Comparison of ENCODE assay signal across 30 cellular contexts in the genomic region with DNA sequence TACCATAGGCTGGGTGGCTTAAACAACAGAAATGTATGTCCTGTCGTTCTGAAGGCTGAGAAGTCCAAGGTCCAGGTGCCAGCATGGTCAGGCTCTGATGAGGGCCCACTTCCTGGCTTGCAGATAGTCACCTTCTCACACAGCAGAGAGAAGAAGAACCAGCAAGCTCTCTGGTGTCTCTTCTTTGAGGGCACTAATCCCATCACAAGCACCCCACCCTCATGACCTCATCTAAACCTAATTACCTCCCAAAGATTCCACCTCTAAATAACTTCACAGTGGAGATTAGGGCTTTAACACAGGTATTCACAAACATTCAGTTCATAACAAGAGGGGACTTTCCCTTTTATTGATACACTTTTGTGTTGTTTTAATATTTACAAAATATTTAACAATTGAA.
"Had no signal": no experiment of that assay in that cellular context is flagged by ENCODE, and none has a peak within 500 bp of the region (broad histone marks: within the 10 kb centered on the region; RNA-seq: fewer than 3 reads in every experiment).

No MANE protein-coding gene starts in this region.

- H3K4me3 Mint-ChIP-seq: dendritic cell treated with granulocyte-macrophage colony-stimulating factor and Interleukin-4, amounts not matched to agents 40 ng/mL and 50 ng/mL, for 4 days; effector memory CD8-positive, alpha-beta T cell; endodermal cell; immature natural killer cell; mesothelial cell of epicardium; naive B cell had no signal

- H3K27ac Mint-ChIP-seq: dendritic cell treated with granulocyte-macrophage colony-stimulating factor and Interleukin-4, amounts not matched to agents 40 ng/mL and 50 ng/mL, for 4 days; effector memory CD8-positive, alpha-beta T cell; endodermal cell; immature natural killer cell; mesothelial cell of epicardium had no signal

- H3K4me3 ChIP-seq: colonic mucosa, esophagus squamous epithelium, gastrocnemius medialis, hepatocyte, lower lobe of right lung, mucosa of descending colon had no signal

- H3K27me3 Mint-ChIP-seq: dendritic cell treated with granulocyte-macrophage colony-stimulating factor and Interleukin-4, amounts not matched to agents 40 ng/mL and 50 ng/mL, for 4 days; effector memory CD8-positive, alpha-beta T cell; naive B cell had no signal

- H3K9me3 ChIP-seq: colonic mucosa, gastrocnemius medialis, mucosa of descending colon had no signal

- DNase-seq: colonic mucosa; cortex of kidney; effector CD8-positive, alpha-beta T cell; effector memory CD8-positive, alpha-beta T cell; endodermal cell; erythroblast; esophagus squamous epithelium; foreskin fibroblast; foreskin melanocyte; gastrocnemius medialis; glutamatergic neuron; head of caudate nucleus; hypothalamus; immature natural killer cell; islet precursor cell; kidney; kidney glomerular epithelial cell; left colon; left ventricle myocardium superior; lower lobe of right lung; mesenchymal stem cell; mucosa of descending colon; naive B cell had no signal

- H3K79me2 ChIP-seq: hepatocyte had no signal

- H3K36me3 ChIP-seq: colonic mucosa, gastrocnemius medialis, lower lobe of right lung had no signal

- ATAC-seq: effector memory CD8-positive, alpha-beta T cell; esophagus mucosa; gastrocnemius medialis; left colon; left lobe of liver; left ventricle myocardium superior; lower lobe of right lung; mucosa of descending colon had no signal

- H2AFZ ChIP-seq: hepatocyte had no signal

- FAIRE-seq: endometrium, kidney had no signal

- H3K4me2 ChIP-seq: hepatocyte had no signal

- H3K9me3 Mint-ChIP-seq: effector memory CD8-positive, alpha-beta T cell; immature natural killer cell had no signal

- H3K4me1 Mint-ChIP-seq: immature natural killer cell had no signal

- H3K27ac ChIP-seq: colonic mucosa, epithelial cell of prostate, esophagus squamous epithelium, gastrocnemius medialis, hepatocyte, lower lobe of right lung had no signal

- H3K4me1 ChIP-seq: colonic mucosa had no signal

- H3K27me3 ChIP-seq: colonic mucosa, esophagus squamous epithelium, gastrocnemius medialis, hepatocyte had no signal

- H3K36me3 Mint-ChIP-seq: immature natural killer cell, naive B cell had no signal
